13 cellular contexts compared by ENCODE assay signal in the genomic region with DNA sequence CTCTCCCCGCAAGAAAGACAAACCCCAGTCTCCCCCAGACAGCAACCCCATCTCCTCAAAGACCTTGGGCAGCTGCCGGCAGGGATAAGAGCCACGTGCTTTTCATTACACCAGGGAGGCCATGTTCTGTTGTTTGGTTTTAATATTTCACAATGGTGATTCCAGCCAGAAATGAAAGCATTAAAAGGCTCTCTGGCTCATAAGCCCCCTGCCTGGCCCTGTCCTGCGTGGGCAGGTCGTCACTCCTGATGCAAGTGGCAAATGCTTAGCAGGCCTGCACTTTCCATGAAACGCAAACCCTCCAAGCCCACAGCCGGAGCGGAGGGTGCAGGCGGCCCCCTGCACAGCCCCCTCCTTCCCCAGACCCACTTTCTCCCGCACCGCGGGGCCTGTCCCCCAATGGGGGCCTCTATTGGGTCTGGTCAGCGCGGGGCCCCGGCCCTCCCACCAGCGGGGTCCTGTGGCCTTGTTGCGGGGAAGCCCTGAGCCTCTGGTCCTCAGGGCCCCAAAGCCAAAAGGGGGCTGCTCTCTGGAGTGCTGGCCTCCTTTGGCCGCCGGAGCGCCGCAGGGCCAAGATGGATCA.
DNase-seq lines count a peak whose midpoint lies in the region; ATAC-seq and TF ChIP-seq lines count a peak whose summit lies in the region.
"Had no signal": no experiment of that assay in that cellular context is flagged by ENCODE, and none has a peak within 500 bp of the region (broad histone marks: within the 10 kb centered on the region; RNA-seq: fewer than 3 reads in every experiment).

No MANE protein-coding gene starts in this region.

- DNase-seq in H7 (peak; percentile 52), choroid plexus epithelial cell (ENCODE audit: low read depth) (peak; percentile 48), type B pancreatic cell (ENCODE audit: extremely low spot score, unreplicated experiment) (no peak), NAMALWA (ENCODE audit: low spot score) (no peak), GF-D8 (lab: John Stamatoyannopoulos, UW) (no peak)
- DNase-seq: activated T-cell treated with anti-CD3 and anti-CD28 coated beads for 4 hours, DMS 273 treated with DMSO at 0.1 percent for 48 hours, foreskin keratinocyte, HFFc6 had no signal

- H3K36me3 Mint-ChIP-seq in nephron (ENCODE audit: low read depth), result peaks cover 3% of the 10 kb centered on the region
- H3K36me3 Mint-ChIP-seq in type B pancreatic cell, result no peaks in the 10 kb centered on the region
- H3K36me3 Mint-ChIP-seq: IgD-negative memory B cell had no signal

- H3K4me3 Mint-ChIP-seq in nephron (peak overlapping the region in 1 of 3 experiments; percentile 18), type B pancreatic cell (peak overlapping the region; percentile 64)
- H3K4me3 Mint-ChIP-seq: HFFc6, IgD-negative memory B cell had no signal

- H3K36me3 ChIP-seq in H7 (replicated peaks; ENCODE audit: control insufficient read depth, insufficient read depth, low read length), result no peaks in the 10 kb centered on the region

- peaks cover 56% of the 10 kb centered on the region for H3K4me1 Mint-ChIP-seq in nephron
- H3K4me1 Mint-ChIP-seq in type B pancreatic cell (ENCODE audit: unreplicated experiment), result peaks cover 18% of the 10 kb centered on the region
- H3K4me1 Mint-ChIP-seq: IgD-negative memory B cell had no signal

- no peak for TF ChIP-seq CTCF in choroid plexus epithelial cell (conservative IDR thresholded peaks at IDR 0.05; ENCODE audit: low read depth, low read length)
- TF ChIP-seq CTCF in nephron (IDR thresholded peaks at IDR 0.05; ENCODE audit: unreplicated experiment in 3 of 3), result no peak
- TF ChIP-seq CTCF in type B pancreatic cell (conservative IDR thresholded peaks at IDR 0.05), result no peak

- H3K27ac Mint-ChIP-seq in nephron, result peak overlapping the region; percentile 84 to 90 (median 85)
- H3K27ac Mint-ChIP-seq in type B pancreatic cell, result peak overlapping the region; percentile 34
- H3K27ac Mint-ChIP-seq: activated naive CD4-positive, alpha-beta T cell treated with anti-CD3 and anti-CD28 coated beads, Interleukin-2, amount 50 U/mL, for 72 hours; HFFc6; IgD-negative memory B cell had no signal

- peaks cover 11% of the 10 kb centered on the region for H3K9me3 Mint-ChIP-seq in nephron
- H3K9me3 Mint-ChIP-seq in type B pancreatic cell, result no peaks in the 10 kb centered on the region

- H3K27me3 ChIP-seq in H7 (ENCODE audit: control insufficient read depth, insufficient read depth, low read length), result no peaks in the 10 kb centered on the region

- H3K4me3 ChIP-seq in H7 (ENCODE audit: insufficient read depth, low read depth, low read length), result no peak overlapping the region
- no peak overlapping the region for H3K4me3 ChIP-seq in choroid plexus epithelial cell (ENCODE audit: low read depth, low read length)

- H3K27me3 Mint-ChIP-seq in nephron (ENCODE audit: low read depth), result peaks cover 29% of the 10 kb centered on the region
- H3K27me3 Mint-ChIP-seq in type B pancreatic cell, result no peaks in the 10 kb centered on the region

- ATAC-seq in GM21360 (IDR thresholded peaks at IDR 0.05; ENCODE audit: unreplicated experiment), result no peak
- ATAC-seq: activated naive CD4-positive, alpha-beta T cell treated with anti-CD3 and anti-CD28 coated beads, Interleukin-2, amount 50 U/mL, for 72 hours; foreskin keratinocyte had no signal

Comparison
In these comparisons a context has a peak if more than half of its experiments do, and no peak if none do; other contexts are left out.
1. DNase-seq: peak in H7 (single experiment) and choroid plexus epithelial cell (single experiment); none in type B pancreatic cell (single experiment), NAMALWA (single experiment) and GF-D8 (single experiment).